8 cellular contexts compared by ENCODE assay signal in the genomic region with DNA sequence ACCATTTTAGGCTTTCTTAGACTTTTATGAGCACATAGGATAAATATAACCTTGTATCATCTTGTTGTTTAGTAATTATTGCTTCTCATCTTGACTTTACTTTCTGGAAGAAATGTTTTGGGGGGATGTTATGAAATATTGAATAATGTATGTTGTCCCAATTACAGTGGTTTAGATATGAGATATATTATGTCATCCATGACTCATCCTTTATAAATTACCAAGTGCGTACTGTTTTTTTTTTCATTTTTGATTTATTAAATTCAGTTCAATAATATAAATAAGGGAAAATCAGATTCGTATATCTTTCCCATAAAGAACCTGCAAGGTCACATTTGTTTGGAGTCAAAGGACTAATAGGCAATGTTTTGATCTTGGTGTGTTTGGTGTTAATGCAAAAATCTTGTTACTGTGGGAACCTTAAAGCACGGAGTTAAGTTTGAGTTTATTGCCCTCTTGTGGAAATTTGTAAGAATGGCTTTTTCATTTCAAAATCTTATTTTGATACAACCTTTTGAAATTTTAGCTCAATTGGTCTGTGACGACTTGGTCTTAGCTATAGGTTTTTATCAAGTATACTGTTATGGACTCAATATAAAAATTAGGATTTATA.
DNase-seq lines count a peak whose midpoint lies in the region; ATAC-seq, FAIRE-seq and TF ChIP-seq lines count a peak whose summit lies in the region.

No MANE protein-coding gene starts in this region.

- TF ChIP-seq EP300 in ovary (IDR thresholded peaks at IDR 0.05) = no peak

- 14 to 16% (median 16%) methylated on average over 4 of the region's 4 CpGs for WGBS in ovary, 3 donors

- peak; percentile 21 to 42 (median 26) for TF ChIP-seq CTCF in ovary (IDR thresholded peaks at IDR 0.05)

- no peaks in the 10 kb centered on the region for H3K4me1 ChIP-seq in ovary (ENCODE audit: insufficient read depth)
- no peaks in the 10 kb centered on the region for H3K4me1 ChIP-seq in effector memory CD4-positive, alpha-beta T cell (ENCODE audit: control insufficient read depth, insufficient read depth, low read length, poor library complexity, severe bottlenecking)

- FAIRE-seq in RCC 7860 (lab: Jason Lieb, UNC) = peak; percentile 90

- no peaks in the 10 kb centered on the region for H3K9me3 ChIP-seq in ovary
- H3K9me3 ChIP-seq in effector memory CD4-positive, alpha-beta T cell (ENCODE audit: control insufficient read depth, low read length) = no peaks in the 10 kb centered on the region

- no peak overlapping the region for H3K4me3 ChIP-seq in Jurkat, Clone E6-1 (ENCODE audit: low read length)
- no peak overlapping the region for H3K4me3 ChIP-seq in ovary
- H3K4me3 ChIP-seq in effector memory CD4-positive, alpha-beta T cell (ENCODE audit: insufficient read depth, low read depth, low read length, poor library complexity, severe bottlenecking) = no peak overlapping the region

- TF ChIP-seq POLR2A in ovary (IDR thresholded peaks at IDR 0.05) = no peak

- ATAC-seq in GM18909 (IDR thresholded peaks at IDR 0.05; ENCODE audit: poor library complexity, unreplicated experiment) (peak; percentile 57), GM18520 (IDR thresholded peaks at IDR 0.05; ENCODE audit: unreplicated experiment) (no peak)

- no peaks in the 10 kb centered on the region for H3K36me3 ChIP-seq in ovary
- no peaks in the 10 kb centered on the region for H3K36me3 ChIP-seq in effector memory CD4-positive, alpha-beta T cell (ENCODE audit: control insufficient read depth, insufficient read depth, low read length)

- H3K27ac ChIP-seq in ovary = no peak overlapping the region
- H3K27ac ChIP-seq in effector memory CD4-positive, alpha-beta T cell (ENCODE audit: insufficient read depth, low read length, poor library complexity, severe bottlenecking) = no peak overlapping the region

- DNase-seq in AML-193 (lab: John Stamatoyannopoulos, UW) (peak; percentile 72 to 73), RCC 7860 (ENCODE audit: low spot score) (peak; percentile 63), fibroblast of gingiva (ENCODE audit: low read depth) (peak; percentile 47), ovary (no peak)
- peak; percentile 46 for DNase-seq in Jurkat, Clone E6-1 (ENCODE audit: low read depth, low spot score)
- no peak for DNase-seq in effector memory CD4-positive, alpha-beta T cell

- intact Hi-C loops in ovary (cut with DNase I) = loop anchor here in 1 of 4 donors (10.0 kb wide), 1 partner anchor 316 kb away; no protein-coding TSS in a partner anchor

- no peaks in the 10 kb centered on the region for H3K27me3 ChIP-seq in ovary
- H3K27me3 ChIP-seq in effector memory CD4-positive, alpha-beta T cell (replicated peaks; ENCODE audit: control insufficient read depth, insufficient read depth, low read length, poor library complexity, severe bottlenecking) = no peaks in the 10 kb centered on the region

Comparison
In these comparisons a context has a peak if more than half of its experiments do, and no peak if none do; other contexts are left out.
1. DNase-seq: peak in AML-193 (2 of 2), Jurkat, Clone E6-1 (single experiment), RCC 7860 (single experiment) and fibroblast of gingiva (single experiment); none in ovary (0 of 5) and effector memory CD4-positive, alpha-beta T cell (0 of 3).